ENCODE assay signal across 1 cellular context in genomic region chr3:129226374-129226773, GRCh38.
TF ChIP-seq lines count a peak whose summit lies in the region.

No MANE protein-coding gene starts in this region.

TF ChIP-seq in HepG2, 621 proteins besides CTCF, POLR2A, EP300 and RAD21:
- TF ChIP-seq SP4 (CRISPR knock-in tag; IDR thresholded peaks at IDR 0.05) (no peak), ZFYVE20 (CRISPR knock-in tag; IDR thresholded peaks at IDR 0.05; ENCODE audit: borderline replicate concordance, low read depth) (no peak), SRF (IDR thresholded peaks at IDR 0.05; ENCODE audit: low read depth, low read length) (no peak), SIN3A (IDR thresholded peaks at IDR 0.05; ENCODE audit: borderline replicate concordance, low read depth, low read length) (no peak), FUBP1 (CRISPR knock-in tag; IDR thresholded peaks at IDR 0.05; ENCODE audit: borderline replicate concordance) (no peak), U2AF2 (IDR thresholded peaks at IDR 0.05; ENCODE audit: low read depth, low read length) (no peak), ZNF672 (CRISPR knock-in tag; IDR thresholded peaks at IDR 0.05) (no peak), RARG (CRISPR knock-in tag; IDR thresholded peaks at IDR 0.05; ENCODE audit: low read depth) (no peak), BRCA1 (CRISPR knock-in tag; IDR thresholded peaks at IDR 0.05) (no peak), ZNF501 (CRISPR knock-in tag; IDR thresholded peaks at IDR 0.05) (no peak), CBX5 (CRISPR knock-in tag; IDR thresholded peaks at IDR 0.05; ENCODE audit: borderline replicate concordance) (no peak)
- TF ChIP-seq, protein P1, sequence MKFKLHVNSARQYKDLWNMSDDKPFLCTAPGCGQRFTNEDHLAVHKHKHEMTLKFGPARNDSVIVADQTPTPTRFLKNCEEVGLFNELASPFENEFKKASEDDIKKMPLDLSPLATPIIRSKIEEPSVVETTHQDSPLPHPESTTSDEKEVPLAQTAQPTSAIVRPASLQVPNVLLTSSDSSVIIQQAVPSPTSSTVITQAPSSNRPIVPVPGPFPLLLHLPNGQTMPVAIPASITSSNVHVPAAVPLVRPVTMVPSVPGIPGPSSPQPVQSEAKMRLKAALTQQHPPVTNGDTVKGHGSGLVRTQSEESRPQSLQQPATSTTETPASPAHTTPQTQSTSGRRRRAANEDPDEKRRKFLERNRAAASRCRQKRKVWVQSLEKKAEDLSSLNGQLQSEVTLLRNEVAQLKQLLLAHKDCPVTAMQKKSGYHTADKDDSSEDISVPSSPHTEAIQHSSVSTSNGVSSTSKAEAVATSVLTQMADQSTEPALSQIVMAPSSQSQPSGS (CRISPR knock-in tag; IDR thresholded peaks at IDR 0.05), result no peak
- TF ChIP-seq, protein P2, sequence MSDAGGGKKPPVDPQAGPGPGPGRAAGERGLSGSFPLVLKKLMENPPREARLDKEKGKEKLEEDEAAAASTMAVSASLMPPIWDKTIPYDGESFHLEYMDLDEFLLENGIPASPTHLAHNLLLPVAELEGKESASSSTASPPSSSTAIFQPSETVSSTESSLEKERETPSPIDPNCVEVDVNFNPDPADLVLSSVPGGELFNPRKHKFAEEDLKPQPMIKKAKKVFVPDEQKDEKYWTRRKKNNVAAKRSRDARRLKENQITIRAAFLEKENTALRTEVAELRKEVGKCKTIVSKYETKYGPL (CRISPR knock-in tag; IDR thresholded peaks at IDR 0.05), result no peak
TF ChIP-seq in HepG2: peak in this region for 0.
